1 cellular context compared by ENCODE assay signal in the genomic region with DNA sequence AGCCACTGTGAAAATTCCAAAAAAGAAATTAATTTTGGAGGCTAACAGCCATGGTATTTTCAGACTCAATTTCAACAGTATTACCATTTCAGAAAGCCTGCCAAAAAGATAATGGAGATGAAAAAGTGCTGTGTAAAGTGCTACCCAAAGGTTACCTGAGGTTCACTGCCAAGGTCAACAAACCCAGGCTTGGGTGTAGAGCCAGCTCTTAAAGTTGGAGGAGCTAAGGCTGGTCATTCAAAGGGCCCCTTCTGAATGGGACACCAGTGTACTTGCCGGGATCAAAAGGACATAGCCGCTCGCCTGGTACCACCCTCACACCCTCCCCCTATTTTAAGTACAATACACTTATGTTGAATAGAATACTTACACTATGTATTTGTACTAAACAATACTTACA.
TF ChIP-seq lines count a peak whose summit lies in the region.

No MANE protein-coding gene starts in this region.

TF ChIP-seq in K562, 482 proteins besides CTCF, POLR2A, EP300 and RAD21 (continued from another document):
- TF ChIP-seq, protein P1, sequence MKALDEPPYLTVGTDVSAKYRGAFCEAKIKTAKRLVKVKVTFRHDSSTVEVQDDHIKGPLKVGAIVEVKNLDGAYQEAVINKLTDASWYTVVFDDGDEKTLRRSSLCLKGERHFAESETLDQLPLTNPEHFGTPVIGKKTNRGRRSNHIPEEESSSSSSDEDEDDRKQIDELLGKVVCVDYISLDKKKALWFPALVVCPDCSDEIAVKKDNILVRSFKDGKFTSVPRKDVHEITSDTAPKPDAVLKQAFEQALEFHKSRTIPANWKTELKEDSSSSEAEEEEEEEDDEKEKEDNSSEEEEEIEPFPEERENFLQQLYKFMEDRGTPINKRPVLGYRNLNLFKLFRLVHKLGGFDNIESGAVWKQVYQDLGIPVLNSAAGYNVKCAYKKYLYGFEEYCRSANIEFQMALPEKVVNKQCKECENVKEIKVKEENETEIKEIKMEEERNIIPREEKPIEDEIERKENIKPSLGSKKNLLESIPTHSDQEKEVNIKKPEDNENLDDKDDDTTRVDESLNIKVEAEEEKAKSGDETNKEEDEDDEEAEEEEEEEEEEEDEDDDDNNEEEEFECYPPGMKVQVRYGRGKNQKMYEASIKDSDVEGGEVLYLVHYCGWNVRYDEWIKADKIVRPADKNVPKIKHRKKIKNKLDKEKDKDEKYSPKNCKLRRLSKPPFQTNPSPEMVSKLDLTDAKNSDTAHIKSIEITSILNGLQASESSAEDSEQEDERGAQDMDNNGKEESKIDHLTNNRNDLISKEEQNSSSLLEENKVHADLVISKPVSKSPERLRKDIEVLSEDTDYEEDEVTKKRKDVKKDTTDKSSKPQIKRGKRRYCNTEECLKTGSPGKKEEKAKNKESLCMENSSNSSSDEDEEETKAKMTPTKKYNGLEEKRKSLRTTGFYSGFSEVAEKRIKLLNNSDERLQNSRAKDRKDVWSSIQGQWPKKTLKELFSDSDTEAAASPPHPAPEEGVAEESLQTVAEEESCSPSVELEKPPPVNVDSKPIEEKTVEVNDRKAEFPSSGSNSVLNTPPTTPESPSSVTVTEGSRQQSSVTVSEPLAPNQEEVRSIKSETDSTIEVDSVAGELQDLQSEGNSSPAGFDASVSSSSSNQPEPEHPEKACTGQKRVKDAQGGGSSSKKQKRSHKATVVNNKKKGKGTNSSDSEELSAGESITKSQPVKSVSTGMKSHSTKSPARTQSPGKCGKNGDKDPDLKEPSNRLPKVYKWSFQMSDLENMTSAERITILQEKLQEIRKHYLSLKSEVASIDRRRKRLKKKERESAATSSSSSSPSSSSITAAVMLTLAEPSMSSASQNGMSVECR (CRISPR knock-in tag; IDR thresholded peaks at IDR 0.05): no peak
- TF ChIP-seq FOXK2 (conservative IDR thresholded peaks at IDR 0.05 in 1 of 2, IDR thresholded peaks at IDR 0.05 in 1 of 2; ENCODE audit: low read depth in 2 of 2) (no peak), C11orf30 (IDR thresholded peaks at IDR 0.05; ENCODE audit: low read depth) (no peak), BCL6 (CRISPR knock-in tag; IDR thresholded peaks at IDR 0.05) (no peak), ZNF644 (tag; IDR thresholded peaks at IDR 0.05; ENCODE audit: low read depth) (no peak), CREM (IDR thresholded peaks at IDR 0.05; ENCODE audit: low read depth) (no peak), BDP1 (IDR thresholded peaks at IDR 0.05; ENCODE audit: insufficient read depth, insufficient read length) (no peak), EZH2 (IDR thresholded peaks at IDR 0.05; ENCODE audit: borderline replicate concordance, low read depth, low read length) (no peak), ELF1 (tag; IDR thresholded peaks at IDR 0.05) (no peak), CBX8 (IDR thresholded peaks at IDR 0.05; ENCODE audit: borderline replicate concordance, extremely low read depth, low read depth, low read length, poor library complexity, severe bottlenecking) (no peak), TAF1 (IDR thresholded peaks at IDR 0.05; ENCODE audit: control insufficient read depth, extremely low read depth, insufficient read depth, low read length, severe bottlenecking) (no peak), ETV1 (tag; conservative IDR thresholded peaks at IDR 0.05; ENCODE audit: low read depth) (no peak)
- TF ChIP-seq, protein P2, sequence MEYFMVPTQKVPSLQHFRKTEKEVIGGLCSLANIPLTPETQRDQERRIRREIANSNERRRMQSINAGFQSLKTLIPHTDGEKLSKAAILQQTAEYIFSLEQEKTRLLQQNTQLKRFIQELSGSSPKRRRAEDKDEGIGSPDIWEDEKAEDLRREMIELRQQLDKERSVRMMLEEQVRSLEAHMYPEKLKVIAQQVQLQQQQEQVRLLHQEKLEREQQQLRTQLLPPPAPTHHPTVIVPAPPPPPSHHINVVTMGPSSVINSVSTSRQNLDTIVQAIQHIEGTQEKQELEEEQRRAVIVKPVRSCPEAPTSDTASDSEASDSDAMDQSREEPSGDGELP (CRISPR knock-in tag; IDR thresholded peaks at IDR 0.05; ENCODE audit: borderline replicate concordance): no peak
- TF ChIP-seq, protein P3, sequence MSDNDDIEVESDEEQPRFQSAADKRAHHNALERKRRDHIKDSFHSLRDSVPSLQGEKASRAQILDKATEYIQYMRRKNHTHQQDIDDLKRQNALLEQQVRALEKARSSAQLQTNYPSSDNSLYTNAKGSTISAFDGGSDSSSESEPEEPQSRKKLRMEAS (CRISPR knock-in tag; IDR thresholded peaks at IDR 0.05): no peak
